8 cellular contexts compared by ENCODE assay signal in the genomic region with DNA sequence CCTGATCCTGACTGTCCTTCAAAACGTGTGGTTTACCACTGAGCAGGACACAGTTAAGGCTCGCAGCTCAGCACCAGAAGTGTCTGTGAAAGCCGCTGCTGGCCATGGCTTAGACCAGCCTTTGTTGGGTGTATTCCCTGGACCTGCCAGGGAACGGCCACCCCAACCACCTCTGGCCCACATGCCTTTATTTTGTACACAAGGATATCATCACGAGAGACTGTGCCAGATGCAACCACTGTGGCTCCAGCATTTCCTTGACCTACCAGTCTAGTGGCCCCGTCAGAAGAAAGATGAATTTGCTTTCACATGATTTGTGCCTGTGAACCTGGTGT. TPM values are rescaled to one million over a fixed set of nuclear protein-coding genes. Genes with fewer than 3 reads are reported as not detected.
"Had no signal": no experiment of that assay in that cellular context is flagged by ENCODE, and none has a peak within 500 bp of the region (broad histone marks: within the 10 kb centered on the region; RNA-seq: fewer than 3 reads in every experiment).

No MANE protein-coding gene starts in this region.

- H3K4me2 ChIP-seq: GM23338 had no signal

- H3K9me3 Mint-ChIP-seq: GM23338, H9 had no signal

- DNase-seq: HCEC 1CT, KBM-7 had no signal

- FAIRE-seq: H1, H54, HTR-8/SVneo had no signal

- H3K36me3 Mint-ChIP-seq: IgD-negative memory B cell had no signal

- H3K27ac Mint-ChIP-seq: GM23338, H9, IgD-negative memory B cell had no signal

- H3K4me3 ChIP-seq: GM23338 had no signal

RNA-seq across cellular contexts. Expression of gene FOXQ1, which starts 49.2 kb away (rescaled TPM):
- total RNA-seq: GM23338, H1 had no signal
- polyA plus RNA-seq: GM23338, IgD-negative memory B cell had no signal
